In the genomic region with DNA sequence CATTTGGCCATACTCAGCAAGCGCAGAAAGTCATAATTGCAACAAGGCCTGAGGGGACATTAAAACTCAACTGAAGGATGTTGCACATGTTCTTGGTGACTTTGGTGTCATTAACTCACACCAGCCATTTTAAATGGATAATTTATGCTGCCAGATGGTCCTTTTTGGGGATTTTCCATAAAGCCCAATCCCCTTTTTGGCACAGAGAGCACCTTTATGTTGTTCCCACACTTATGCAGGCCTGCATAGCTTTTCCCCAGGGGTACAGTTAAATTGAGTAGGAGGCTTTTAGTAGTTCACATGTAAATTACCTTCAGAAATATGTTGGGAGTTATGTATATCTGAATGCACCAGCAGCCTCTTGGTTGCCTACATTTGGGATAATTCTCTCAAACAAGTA, we compare ENCODE assay signal across 13 cellular contexts.
"Had no signal": no experiment of that assay in that cellular context is flagged by ENCODE, and none has a peak within 500 bp of the region (broad histone marks: within the 10 kb centered on the region; RNA-seq: fewer than 3 reads in every experiment).

No MANE protein-coding gene starts in this region.

- H3K9me3 ChIP-seq: esophagus squamous epithelium, thoracic aorta had no signal

- DNase-seq: activated CD4-positive, alpha-beta memory T cell treated with anti-CD3 and anti-CD28 coated beads for 36 hours; dermis blood vessel endothelial cell; effector memory CD4-positive, alpha-beta T cell; esophagus squamous epithelium; hypothalamus; islet precursor cell; stimulated activated CD4-positive, alpha-beta T cell treated with anti-CD3 and anti-CD28 coated beads, Interleukin-4, amount 100 ng/mL, for 24 hours had no signal

- H3K9me3 Mint-ChIP-seq: activated CD4-positive, alpha-beta memory T cell treated with anti-CD3 and anti-CD28 coated beads for 36 hours; stimulated activated memory B cell treated with anti-CD40 and anti-IgM and Interleukin-4, amounts not matched to agents 10 μg/mL and 1 μg/mL and 100 μg/mL, for 72 hours; T-helper 2 cell treated with Interferon-gamma antibody and Interleukin-4, amounts not matched to agents 5 μg/mL and 100 μg/mL, for 36 hours had no signal

- H3K4me3 ChIP-seq: esophagus squamous epithelium, lung, thoracic aorta had no signal

- H3K4me1 Mint-ChIP-seq: stimulated activated memory B cell treated with anti-CD40 and anti-IgM and Interleukin-4, amounts not matched to agents 10 μg/mL and 1 μg/mL and 100 μg/mL, for 72 hours had no signal

- H3K4me3 Mint-ChIP-seq: activated CD4-positive, alpha-beta memory T cell treated with anti-CD3 and anti-CD28 coated beads for 36 hours; activated naive CD8-positive, alpha-beta T cell; stimulated activated memory B cell treated with anti-CD40 and anti-IgM and Interleukin-4, amounts not matched to agents 10 μg/mL and 1 μg/mL and 100 μg/mL, for 72 hours; T-helper 2 cell treated with Interferon-gamma antibody and Interleukin-4, amounts not matched to agents 5 μg/mL and 100 μg/mL, for 36 hours had no signal

- H3K27me3 ChIP-seq: esophagus squamous epithelium had no signal

- H3K27me3 Mint-ChIP-seq: activated CD4-positive, alpha-beta memory T cell treated with anti-CD3 and anti-CD28 coated beads for 36 hours; activated naive CD8-positive, alpha-beta T cell had no signal

- H3K27ac ChIP-seq: esophagus squamous epithelium, thoracic aorta had no signal

- H3K27ac Mint-ChIP-seq: activated CD4-positive, alpha-beta memory T cell treated with anti-CD3 and anti-CD28 coated beads for 36 hours; activated naive CD8-positive, alpha-beta T cell; stimulated activated memory B cell treated with anti-CD40 and anti-IgM and Interleukin-4, amounts not matched to agents 10 μg/mL and 1 μg/mL and 100 μg/mL, for 72 hours; T-helper 2 cell treated with Interferon-gamma antibody and Interleukin-4, amounts not matched to agents 5 μg/mL and 100 μg/mL, for 36 hours had no signal

- ATAC-seq: sciatic nerve; stimulated activated memory B cell treated with anti-CD40 and anti-IgM and Interleukin-4, amounts not matched to agents 10 μg/mL and 1 μg/mL and 100 μg/mL, for 72 hours had no signal

- H3K36me3 Mint-ChIP-seq: stimulated activated memory B cell treated with anti-CD40 and anti-IgM and Interleukin-4, amounts not matched to agents 10 μg/mL and 1 μg/mL and 100 μg/mL, for 72 hours had no signal
